8 cellular contexts compared by ENCODE assay signal in the genomic region with DNA sequence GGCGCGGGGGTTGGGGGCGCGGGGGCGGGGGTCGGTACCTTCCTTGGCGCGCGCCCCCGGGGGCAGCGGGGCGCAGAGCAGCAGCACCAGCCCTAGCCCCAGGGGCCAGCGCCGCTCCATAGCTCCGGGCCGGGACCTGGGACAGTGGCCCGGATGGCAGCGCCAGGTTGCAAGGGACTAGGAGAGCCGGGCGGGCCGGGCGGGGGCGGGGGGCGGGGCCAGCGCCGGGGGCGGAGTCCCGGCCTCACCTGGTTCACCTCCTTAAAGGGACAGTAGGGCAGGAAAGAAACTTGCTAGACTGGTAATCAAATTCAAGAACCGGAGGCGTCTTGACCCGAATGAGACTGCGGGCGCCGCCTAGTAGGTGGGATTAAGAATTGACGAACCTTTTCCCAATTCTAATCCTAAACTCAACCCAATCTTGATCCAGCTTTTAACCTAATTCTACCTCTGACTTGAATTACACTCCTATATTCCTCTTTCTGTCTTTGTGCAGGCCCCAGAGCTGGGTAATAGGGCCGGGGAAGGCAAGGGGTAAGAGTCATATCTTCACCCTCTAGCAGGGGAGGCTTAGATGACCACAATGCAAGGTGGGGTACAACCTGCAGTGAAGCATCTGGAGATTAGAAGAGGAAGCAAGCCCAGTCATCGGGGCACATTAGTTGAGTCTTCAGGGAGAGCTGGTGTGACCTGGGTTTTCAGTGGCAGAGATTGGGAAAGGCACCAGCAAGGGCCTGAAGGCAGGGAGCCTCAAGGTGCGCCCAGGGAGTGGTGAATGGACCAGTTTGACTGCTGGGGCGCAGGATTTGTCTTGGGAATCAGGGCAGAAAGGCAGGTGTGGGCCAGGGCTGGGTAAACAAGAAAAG. TPM values are rescaled to one million over a fixed set of nuclear protein-coding genes. Genes with fewer than 3 reads are reported as not detected.
DNase-seq lines count a peak whose midpoint lies in the region; ATAC-seq, FAIRE-seq and TF ChIP-seq lines count a peak whose summit lies in the region.

EPHA1 (minus strand) TSS at position 171 of the 866 bp plus-strand sequence; CDS start at position 120, 51 bp downstream.

- peak; percentile 53 for FAIRE-seq in keratinocyte (lab: Jason Lieb, UNC)

- H3K9ac ChIP-seq in OCI-LY1 (ENCODE audit: low read length) (no peak within 1 kb of the TSS), keratinocyte (ENCODE audit: control insufficient read depth, extremely low read depth, insufficient read depth, low read length) (peak within 1 kb of the TSS; percentile 76)

- no peaks in the 10 kb centered on the region for H3K9me3 ChIP-seq in OCI-LY1 (ENCODE audit: low read length)
- no peaks in the 10 kb centered on the region for H3K9me3 ChIP-seq in keratinocyte (ENCODE audit: control insufficient read depth, low read depth, low read length)

- H3K4me1 ChIP-seq in OCI-LY1 (ENCODE audit: insufficient read depth, low read length, severe bottlenecking) (no peaks in the 10 kb centered on the region), keratinocyte (ENCODE audit: control insufficient read depth, extremely low read depth, insufficient read depth, low read length) (peaks cover 24% of the 10 kb centered on the region)

- no peaks in the 10 kb centered on the region for H3K9me1 ChIP-seq in keratinocyte (ENCODE audit: control insufficient read depth, extremely low read depth, insufficient read depth, low read length)

- H3F3A ChIP-seq in OCI-LY1 (ENCODE audit: insufficient read depth, low read length), result no peaks in the 10 kb centered on the region

- no peaks in the 10 kb centered on the region for H3K79me2 ChIP-seq in OCI-LY1 (ENCODE audit: insufficient read depth, low read length)
- H3K79me2 ChIP-seq in keratinocyte (ENCODE audit: control insufficient read depth, insufficient read depth, low read length), result peaks cover 7% of the 10 kb centered on the region

- H3K27me3 ChIP-seq in OCI-LY1 (ENCODE audit: insufficient read depth, low read length), result no peaks in the 10 kb centered on the region; the same call in 1 of the 2 replicates
- no peaks in the 10 kb centered on the region for H3K27me3 ChIP-seq in keratinocyte (ENCODE audit: control insufficient read depth, extremely low read depth, insufficient read depth, low read length)

- ATAC-seq in stimulated activated memory B cell treated with anti-CD40 and anti-IgM and Interleukin-4, amounts not matched to agents 10 μg/mL and 1 μg/mL and 100 μg/mL, for 72 hours, result peak; percentile 44

- peaks cover 39% of the 10 kb centered on the region for H3K27me3 Mint-ChIP-seq in stimulated activated memory B cell treated with anti-CD40 and anti-IgM and Interleukin-4, amounts not matched to agents 10 μg/mL and 1 μg/mL and 100 μg/mL, for 72 hours

- peaks cover 33% of the 10 kb centered on the region for H3K4me1 Mint-ChIP-seq in stimulated activated memory B cell treated with anti-CD40 and anti-IgM and Interleukin-4, amounts not matched to agents 10 μg/mL and 1 μg/mL and 100 μg/mL, for 72 hours

- peak; percentile 72 for DNase-seq in activated CD8-positive, alpha-beta memory T cell treated with anti-CD3 and anti-CD28 coated beads for 24 hours
- DNase-seq in activated CD8-positive, alpha-beta memory T cell treated with anti-CD3 and anti-CD28 coated beads, Interleukin-2, amount 50 U/mL, for 48 hours, result no peak
- DNase-seq in astrocyte of the spinal cord (ENCODE audit: low read depth, low spot score) (no peak), keratinocyte (ENCODE audit: low read depth, low spot score) (peak; percentile 85), Ammon's horn (ENCODE audit: low spot score) (no peak), pons (ENCODE audit: low spot score) (no peak)

- no peaks in the 10 kb centered on the region for H3K9me2 ChIP-seq in OCI-LY1 (ENCODE audit: low read depth, low read length)

- dilution Hi-C loops in keratinocyte (cut with MboI; ENCODE audit: extremely low pct_ligation_motif_present, low sequenced_read_pairs), result no loop called here

- H3K36me3 Mint-ChIP-seq in stimulated activated memory B cell treated with anti-CD40 and anti-IgM and Interleukin-4, amounts not matched to agents 10 μg/mL and 1 μg/mL and 100 μg/mL, for 72 hours, result no peaks in the 10 kb centered on the region

- H3K36me3 ChIP-seq in OCI-LY1 (ENCODE audit: insufficient read depth, low read length) (no peaks in the 10 kb centered on the region), keratinocyte (ENCODE audit: control insufficient read depth in 2 of 2, extremely low read depth in 1 of 2, insufficient read depth in 2 of 2, low read length in 2 of 2) (peaks cover 0 to 2% of the 10 kb centered on the region in 2 experiments)

- H3K4me2 ChIP-seq in OCI-LY1 (ENCODE audit: low read length) (no peak within 1 kb of the TSS), keratinocyte (ENCODE audit: control insufficient read depth, extremely low read depth, insufficient read depth, low read depth, low read length) (peak within 1 kb of the TSS; percentile 96)

- TF ChIP-seq CTCF in OCI-LY1 (IDR thresholded peaks at IDR 0.05; ENCODE audit: low read length) (peak; percentile 38; the same call in 1 of the 2 replicates), astrocyte of the spinal cord (IDR thresholded peaks at IDR 0.05; ENCODE audit: low read depth, low read length) (peak; percentile 27), keratinocyte (optimal IDR thresholded peaks at IDR 0.05 in 1 of 3, IDR thresholded peaks at IDR 0.05 in 1 of 3, conservative IDR thresholded peaks at IDR 0.05 in 1 of 3; ENCODE audit: extremely low read depth in 1 of 3, insufficient read depth in 2 of 3, low read length in 3 of 3) (peak; percentile 64 to 67 (median 67))

- H3K9me3 Mint-ChIP-seq in stimulated activated memory B cell treated with anti-CD40 and anti-IgM and Interleukin-4, amounts not matched to agents 10 μg/mL and 1 μg/mL and 100 μg/mL, for 72 hours, result no peaks in the 10 kb centered on the region

- H2AFZ ChIP-seq in OCI-LY1 (ENCODE audit: low read length) (no peak within 1 kb of the TSS), keratinocyte (ENCODE audit: control insufficient read depth, low read length) (peak within 1 kb of the TSS; percentile 58)

- H3K4me3 ChIP-seq in OCI-LY1 (ENCODE audit: low read depth, low read length, poor library complexity, severe bottlenecking) (no peak within 1 kb of the TSS), astrocyte of the spinal cord (ENCODE audit: low read depth, low read length) (no peak within 1 kb of the TSS), keratinocyte (ENCODE audit: control insufficient read depth in 2 of 3, extremely low read depth in 1 of 3, insufficient read depth in 2 of 3, low read depth in 1 of 3, low read length in 3 of 3) (peak within 1 kb of the TSS; percentile 79 to 86 (median 83))

- peak within 1 kb of the TSS; percentile 54 for H3K4me3 Mint-ChIP-seq in stimulated activated memory B cell treated with anti-CD40 and anti-IgM and Interleukin-4, amounts not matched to agents 10 μg/mL and 1 μg/mL and 100 μg/mL, for 72 hours

- H3K27ac ChIP-seq in OCI-LY1 (ENCODE audit: low read depth, low read length, poor library complexity, severe bottlenecking), result no peak within 1 kb of the TSS
- H3K27ac ChIP-seq in keratinocyte (ENCODE audit: control insufficient read depth, insufficient read depth, low read length), result peak within 1 kb of the TSS; percentile 33

- no peak within 1 kb of the TSS for H3K27ac Mint-ChIP-seq in stimulated activated memory B cell treated with anti-CD40 and anti-IgM and Interleukin-4, amounts not matched to agents 10 μg/mL and 1 μg/mL and 100 μg/mL, for 72 hours

- in situ Hi-C loops in astrocyte of the spinal cord (cut with HindIII; ENCODE audit: low sequenced_read_pairs), result no loop called here

- H4K20me1 ChIP-seq in OCI-LY1 (ENCODE audit: insufficient read depth, low read length) (no peaks in the 10 kb centered on the region), keratinocyte (ENCODE audit: control insufficient read depth, extremely low read depth, insufficient read depth, low read length) (no peaks in the 10 kb centered on the region)

RNA-seq across cellular contexts. Expression of gene EPHA1, which starts in this region (rescaled TPM):
- polyA plus RNA-seq in keratinocyte, result 24.6 to 37.1 TPM (median 31.9 TPM) in 3 replicates
- polyA plus RNA-seq in keratinocyte (2011; ENCODE audit: low read depth), result 20.1 TPM
- 9.5 and 11.8 TPM in 2 replicates for polyA plus RNA-seq in keratinocyte (2011; cell fraction: cytosol; rRNA removed)
- polyA plus RNA-seq in keratinocyte (2011; cell fraction: nucleus; rRNA removed), result 51.7 and 60.6 TPM in 2 replicates
- 23.0 and 34.4 TPM in 2 replicates for polyA plus RNA-seq in keratinocyte (2012; ENCODE audit: low replicate concordance)
- polyA minus RNA-seq in keratinocyte, result 44.3 to 50.0 TPM (median 49.9 TPM) in 3 replicates
- 21.5 TPM for polyA minus RNA-seq in keratinocyte (2011; cell fraction: cytosol; rRNA and poly(A)+ RNA removed)
- polyA minus RNA-seq in keratinocyte (2011; cell fraction: nucleus; rRNA and poly(A)+ RNA removed), result 40.5 and 44.2 TPM in 2 replicates

Comparison
In these comparisons a context has a peak if more than half of its experiments do, and no peak if none do; other contexts are left out.
1. DNase-seq: peak in activated CD8-positive, alpha-beta memory T cell treated with anti-CD3 and anti-CD28 coated beads for 24 hours (single experiment) and keratinocyte (single experiment); none in activated CD8-positive, alpha-beta memory T cell treated with anti-CD3 and anti-CD28 coated beads, Interleukin-2, amount 50 U/mL, for 48 hours (single experiment), astrocyte of the spinal cord (single experiment), Ammon's horn (single experiment) and pons (single experiment).
2. H3K4me3 ChIP-seq: peak in keratinocyte (3 of 3); none in OCI-LY1 (single experiment) and astrocyte of the spinal cord (single experiment).
3. Peak in every context shown above with its lines, with median percentiles within 50 percentile points of each other: CTCF ChIP-seq.